Comparison of ENCODE assay signal across 1 cellular context in genomic region chr5:181242031-181242451, GRCh38.
TF ChIP-seq lines count a peak whose summit lies in the region.

No MANE protein-coding gene starts in this region.

TF ChIP-seq in GM12878, 131 proteins besides CTCF, POLR2A, EP300 and RAD21:
- TF ChIP-seq KLF5 (IDR thresholded peaks at IDR 0.05; ENCODE audit: partially characterized antibody), result no peak
- no peak for TF ChIP-seq RAD51 (IDR thresholded peaks at IDR 0.05)
- TF ChIP-seq BRCA1 (IDR thresholded peaks at IDR 0.05; ENCODE audit: low read depth, low read length), result no peak
- TF ChIP-seq ATF7 (IDR thresholded peaks at IDR 0.05; ENCODE audit: low read depth), result no peak
- no peak for TF ChIP-seq PML (IDR thresholded peaks at IDR 0.05; ENCODE audit: low read length)
- no peak for TF ChIP-seq ZSCAN29 (IDR thresholded peaks at IDR 0.05)
- TF ChIP-seq ZBTB4 (CRISPR knock-in tag; IDR thresholded peaks at IDR 0.05), result no peak
- peak; percentile 53; the same call in 1 of the 2 replicates for TF ChIP-seq SMAD5 (IDR thresholded peaks at IDR 0.05; ENCODE audit: low read depth)
TF ChIP-seq in GM12878: peak in this region for 1.
